ENCODE assay signal across 8 cellular contexts in the genomic region with DNA sequence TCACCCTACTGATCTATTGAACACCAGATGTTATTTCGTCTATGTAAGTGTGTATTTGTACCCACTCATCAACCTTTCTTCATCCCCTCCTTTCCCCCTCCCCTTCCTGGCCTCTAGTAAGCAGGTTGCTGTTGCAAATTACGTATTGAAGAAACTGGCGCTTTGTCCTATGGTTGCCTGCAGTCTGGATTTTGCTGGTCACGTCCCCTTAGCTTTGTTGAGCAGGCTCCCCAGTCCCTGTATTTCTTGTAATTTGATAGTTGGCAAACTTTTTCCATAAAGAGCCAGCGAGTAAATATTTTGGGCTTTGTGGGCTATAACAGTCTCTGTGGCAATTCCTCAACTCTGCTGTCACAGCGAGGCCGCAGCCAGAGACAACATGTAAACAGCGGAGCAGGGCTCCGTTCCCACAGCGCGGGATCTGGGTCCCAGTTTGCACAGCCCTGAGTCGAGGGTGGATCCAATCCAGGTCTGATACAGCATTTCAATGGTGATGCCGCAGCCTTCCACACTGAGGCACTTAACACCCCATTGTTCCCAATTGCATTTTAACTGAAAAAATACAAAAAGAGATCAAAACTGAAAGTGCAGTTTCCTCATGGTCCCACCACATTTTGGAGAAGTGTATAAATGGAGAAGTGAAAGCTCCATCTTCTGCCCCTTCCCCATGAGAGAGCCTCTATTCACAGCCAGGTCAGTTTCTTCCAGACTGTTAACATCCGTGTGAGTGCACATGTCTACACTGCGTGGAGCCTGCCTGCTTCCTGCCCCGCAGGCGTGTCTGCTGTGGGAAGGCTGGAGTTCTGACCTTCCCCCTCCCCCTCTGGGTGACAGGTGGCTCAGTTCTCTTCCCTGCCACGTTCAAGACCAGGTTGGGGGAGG.
DNase-seq lines count a peak whose midpoint lies in the region; ATAC-seq lines count a peak whose summit lies in the region.

No MANE protein-coding gene starts in this region.

- peak; percentile 37 for ATAC-seq in GM18907 (IDR thresholded peaks at IDR 0.05; ENCODE audit: unreplicated experiment)
- ATAC-seq in HG03469 (IDR thresholded peaks at IDR 0.05; ENCODE audit: unreplicated experiment) = no peak
- no peak for ATAC-seq in HG03097 (IDR thresholded peaks at IDR 0.05; ENCODE audit: low FRiP score, unreplicated experiment)
- no peak for ATAC-seq in GM19023 (IDR thresholded peaks at IDR 0.05; ENCODE audit: unreplicated experiment)

- intact Hi-C loops in posterior cingulate gyrus (cut with DNase I) = loop anchor here (1.0 kb wide), 1 partner anchor 205 kb away; no protein-coding TSS in a partner anchor

- DNase-seq in AG08396 (ENCODE audit: low spot score) (peak; percentile 65), RPMI7951 (ENCODE audit: low read depth) (peak; percentile 16), germinal center (ENCODE audit: low spot score) (peak; percentile 68), posterior cingulate gyrus (peak in 7 of 10 donors; percentile 20 to 89 (median 30))

Comparison
In these comparisons a context has a peak if more than half of its experiments do, and no peak if none do; other contexts are left out.
1. DNase-seq: peak in every context shown above with its lines; median percentile 68 in germinal center; 65 in AG08396; 30 in posterior cingulate gyrus; 16 in RPMI7951.